Comparison of ENCODE assay signal across 18 cellular contexts in genomic region chr1:30514137-30514654, GRCh38.
"Had no signal": no experiment of that assay in that cellular context is flagged by ENCODE, and none has a peak within 500 bp of the region (broad histone marks: within the 10 kb centered on the region; RNA-seq: fewer than 3 reads in every experiment).

No MANE protein-coding gene starts in this region.

- H3K4me3 ChIP-seq: cardiac muscle cell, ovary, thyroid gland had no signal

- H3K9me3 Mint-ChIP-seq: activated naive CD8-positive, alpha-beta T cell treated with anti-CD3 and anti-CD28 coated beads, Interleukin-2, amount 10 ng/mL, durations not matched to agents 7 days and 5 days; activated T-cell treated with anti-CD3 and anti-CD28 coated beads, Interleukin-2, amount 50 U/mL, for 24 hours; activated T-helper 2 cell treated with anti-CD3 and anti-CD28 coated beads, Interferon-gamma antibody, Interleukin-2, Interleukin-4, amounts not matched to agents 10 μg/mL and 5 μg/mL and 100 μg/mL, durations not matched to agents 14 hours and 24 hours and 36 hours; neural crest cell had no signal

- H3K27ac ChIP-seq: cardiac muscle cell, ovary, thyroid gland, WERI-Rb-1 had no signal

- H3K36me3 ChIP-seq: cardiac muscle cell, ovary, thyroid gland, WERI-Rb-1 had no signal

- ATAC-seq: left ventricle myocardium superior had no signal

- H3K4me1 Mint-ChIP-seq: activated naive CD8-positive, alpha-beta T cell treated with anti-CD3 and anti-CD28 coated beads, Interleukin-2, amount 10 ng/mL, durations not matched to agents 7 days and 5 days had no signal

- H3K4me1 ChIP-seq: thyroid gland had no signal

- DNase-seq: activated CD4-positive, alpha-beta T cell treated with anti-CD3 and anti-CD28 coated beads, Interleukin-2, amount 50 U/mL, for 48 hours; activated naive CD4-positive, alpha-beta T cell treated with Interleukin-2 at 50 U/mL for 16 hours; activated T-cell treated with anti-CD3 and anti-CD28 coated beads, Interleukin-2, amount 50 U/mL, for 24 hours; amygdala; hypothalamus; kidney; left ventricle myocardium superior; stimulated activated CD4-positive, alpha-beta T cell treated with anti-CD3 and anti-CD28 coated beads, Interleukin-12 subunit alpha, Interleukin-12 subunit beta, amount 100 ng/mL, for 4 hours; stimulated activated CD4-positive, alpha-beta T cell treated with anti-CD3 and anti-CD28 coated beads, Interleukin-1b, Interleukin-23, amount 100 ng/mL, for 48 hours; stimulated activated CD8-positive, alpha-beta memory T cell treated with anti-CD3 and anti-CD28 coated beads, Interleukin-4, amount 100 ng/mL, for 48 hours; stimulated activated naive CD4-positive, alpha-beta T cell; thyroid gland; WERI-Rb-1 had no signal

- H3K36me3 Mint-ChIP-seq: activated naive CD8-positive, alpha-beta T cell treated with anti-CD3 and anti-CD28 coated beads, Interleukin-2, amount 10 ng/mL, durations not matched to agents 7 days and 5 days had no signal

- H3K27me3 ChIP-seq: cardiac muscle cell, ovary, thyroid gland had no signal

- H3K27ac Mint-ChIP-seq: activated naive CD8-positive, alpha-beta T cell treated with anti-CD3 and anti-CD28 coated beads, Interleukin-2, amount 10 ng/mL, durations not matched to agents 7 days and 5 days; activated T-cell treated with anti-CD3 and anti-CD28 coated beads, Interleukin-2, amount 50 U/mL, for 24 hours; activated T-helper 2 cell treated with anti-CD3 and anti-CD28 coated beads, Interferon-gamma antibody, Interleukin-2, Interleukin-4, amounts not matched to agents 10 μg/mL and 5 μg/mL and 100 μg/mL, durations not matched to agents 14 hours and 24 hours and 36 hours had no signal

- H3K4me3 Mint-ChIP-seq: activated naive CD8-positive, alpha-beta T cell treated with anti-CD3 and anti-CD28 coated beads, Interleukin-2, amount 10 ng/mL, durations not matched to agents 7 days and 5 days; activated T-cell treated with anti-CD3 and anti-CD28 coated beads, Interleukin-2, amount 50 U/mL, for 24 hours; neural crest cell had no signal

- H3K9me3 ChIP-seq: ovary, thyroid gland had no signal
